In genomic region chr3:5187152-5187919, GRCh38 we compare ENCODE assay signal across 1 cellular context.
TF ChIP-seq lines count a peak whose summit lies in the region.

Gene EDEM1 (plus strand): TSS chr3:5187707. CDS start chr3:5187806, 99 bp downstream.

TF ChIP-seq in HepG2, 621 proteins besides CTCF, POLR2A, EP300 and RAD21 (continued from another document and continues in another):
- TF ChIP-seq ZXDC (CRISPR knock-in tag; IDR thresholded peaks at IDR 0.05) (no peak), MTF2 (CRISPR knock-in tag; IDR thresholded peaks at IDR 0.05; ENCODE audit: borderline replicate concordance) (no peak), SIN3A (IDR thresholded peaks at IDR 0.05; ENCODE audit: borderline replicate concordance, low read depth, low read length) (peak; percentile 77; the same call in 1 of the 2 replicates), MLLT10 (CRISPR knock-in tag; IDR thresholded peaks at IDR 0.05) (no peak), FOXK1 (CRISPR knock-in tag; IDR thresholded peaks at IDR 0.05; ENCODE audit: borderline replicate concordance, low read depth) (no peak), ZNF570 (CRISPR knock-in tag; IDR thresholded peaks at IDR 0.05; ENCODE audit: borderline replicate concordance) (no peak), CAMTA2 (CRISPR knock-in tag; IDR thresholded peaks at IDR 0.05; ENCODE audit: borderline replicate concordance) (no peak), HNRNPK (IDR thresholded peaks at IDR 0.05; ENCODE audit: low read depth, low read length, poor library complexity, severe bottlenecking) (peak; percentile 64), E2F5 (CRISPR knock-in tag; conservative IDR thresholded peaks at IDR 0.05) (0 out of 2 replicates have a peak, but pooled peaks have one; percentile 45), CREB3 (CRISPR knock-in tag; IDR thresholded peaks at IDR 0.05) (0 out of 2 replicates have a peak, but pooled peaks have one; percentile 3), HINFP (CRISPR knock-in tag; IDR thresholded peaks at IDR 0.05; ENCODE audit: low read depth) (no peak), PHB2 (IDR thresholded peaks at IDR 0.05; ENCODE audit: partially characterized antibody) (no peak), ZBTB4 (CRISPR knock-in tag; IDR thresholded peaks at IDR 0.05; ENCODE audit: borderline replicate concordance) (no peak), SKI (IDR thresholded peaks at IDR 0.05; ENCODE audit: partially characterized antibody) (peak; percentile 74), ZFP36L1 (CRISPR knock-in tag; IDR thresholded peaks at IDR 0.05) (no peak), ARNT (IDR thresholded peaks at IDR 0.05) (no peak), NCOA1 (CRISPR knock-in tag; IDR thresholded peaks at IDR 0.05) (no peak), MEIS2 (CRISPR knock-in tag; IDR thresholded peaks at IDR 0.05) (no peak), ZNF446 (CRISPR knock-in tag; IDR thresholded peaks at IDR 0.05) (no peak), GTF2F1 (IDR thresholded peaks at IDR 0.05; ENCODE audit: low read length) (no peak), MTF1 (CRISPR knock-in tag; IDR thresholded peaks at IDR 0.05) (no peak), ZNF224 (CRISPR knock-in tag; IDR thresholded peaks at IDR 0.05) (no peak), ZNF317 (CRISPR knock-in tag; IDR thresholded peaks at IDR 0.05) (no peak), FOXK2 (IDR thresholded peaks at IDR 0.05) (no peak), ZNF567 (CRISPR knock-in tag; IDR thresholded peaks at IDR 0.05; ENCODE audit: borderline replicate concordance) (no peak), ZNF256 (CRISPR knock-in tag; conservative IDR thresholded peaks at IDR 0.05) (no peak), ZNF572 (CRISPR knock-in tag; IDR thresholded peaks at IDR 0.05) (no peak), ZNF431 (CRISPR knock-in tag; IDR thresholded peaks at IDR 0.05; ENCODE audit: borderline replicate concordance, low read depth) (no peak), SMAD9 (CRISPR knock-in tag; IDR thresholded peaks at IDR 0.05) (no peak; the same call in 1 of the 2 replicates), ZGPAT (CRISPR knock-in tag; IDR thresholded peaks at IDR 0.05) (peak; percentile 54), ZNF235 (CRISPR knock-in tag; IDR thresholded peaks at IDR 0.05; ENCODE audit: borderline replicate concordance) (no peak), REXO4 (CRISPR knock-in tag; IDR thresholded peaks at IDR 0.05; ENCODE audit: borderline replicate concordance) (no peak), ZFP36L2 (CRISPR knock-in tag; IDR thresholded peaks at IDR 0.05) (no peak), HNRNPLL (IDR thresholded peaks at IDR 0.05; ENCODE audit: low read depth, low read length, poor library complexity, severe bottlenecking) (no peak), THYN1 (CRISPR knock-in tag; IDR thresholded peaks at IDR 0.05; ENCODE audit: borderline replicate concordance, low read depth) (no peak), MAFK (conservative IDR thresholded peaks at IDR 0.05 in 1 of 2, IDR thresholded peaks at IDR 0.05 in 1 of 2; ENCODE audit: low read length in 2 of 2) (no peak), FOXJ3 (CRISPR knock-in tag; IDR thresholded peaks at IDR 0.05; ENCODE audit: borderline replicate concordance) (peak; percentile 17; the same call in 1 of the 2 replicates), ZNF777 (CRISPR knock-in tag; IDR thresholded peaks at IDR 0.05) (no peak), CHCHD3 (CRISPR knock-in tag; IDR thresholded peaks at IDR 0.05) (no peak), NFE2L2 (IDR thresholded peaks at IDR 0.05; ENCODE audit: low read length) (no peak), ZNF432 (CRISPR knock-in tag; IDR thresholded peaks at IDR 0.05; ENCODE audit: borderline replicate concordance) (no peak), ZNF850 (CRISPR knock-in tag; conservative IDR thresholded peaks at IDR 0.05) (no peak), ZNF12 (CRISPR knock-in tag; IDR thresholded peaks at IDR 0.05) (0 out of 2 replicates have a peak, but pooled peaks have one; percentile 21), ZBED4 (CRISPR knock-in tag; IDR thresholded peaks at IDR 0.05; ENCODE audit: borderline replicate concordance) (peak; percentile 55; the same call in 1 of the 2 replicates), SP140L (CRISPR knock-in tag; IDR thresholded peaks at IDR 0.05; ENCODE audit: borderline replicate concordance) (no peak), MIER3 (CRISPR knock-in tag; IDR thresholded peaks at IDR 0.05; ENCODE audit: borderline replicate concordance) (peak; percentile 69; the same call in 1 of the 2 replicates), SATB2 (CRISPR knock-in tag; IDR thresholded peaks at IDR 0.05) (no peak), ISL2 (CRISPR knock-in tag; IDR thresholded peaks at IDR 0.05) (peak; percentile 29; the same call in 1 of the 2 replicates), ZNF652 (CRISPR knock-in tag; IDR thresholded peaks at IDR 0.05; ENCODE audit: borderline replicate concordance, low read depth) (no peak), ZNF512 (CRISPR knock-in tag; IDR thresholded peaks at IDR 0.05) (no peak), CCAR2 (optimal IDR thresholded peaks at IDR 0.05; ENCODE audit: low read depth, low read length) (no peak), ZKSCAN8 (CRISPR knock-in tag; IDR thresholded peaks at IDR 0.05; ENCODE audit: borderline replicate concordance) (no peak), ZNF501 (CRISPR knock-in tag; IDR thresholded peaks at IDR 0.05) (peak; percentile 67), GATAD1 (CRISPR knock-in tag; IDR thresholded peaks at IDR 0.05) (peak; percentile 65), ZFYVE20 (CRISPR knock-in tag; IDR thresholded peaks at IDR 0.05; ENCODE audit: borderline replicate concordance, low read depth) (no peak), SRY (CRISPR knock-in tag; IDR thresholded peaks at IDR 0.05) (peak; percentile 16; the same call in 1 of the 2 replicates), HES4 (CRISPR knock-in tag; IDR thresholded peaks at IDR 0.05; ENCODE audit: borderline replicate concordance) (no peak), PHF8 (CRISPR knock-in tag; IDR thresholded peaks at IDR 0.05) (peak; percentile 66; the same call in 1 of the 2 replicates)
